Comparison of ENCODE assay signal across 1 cellular context in genomic region chr5:1106385-1107166, GRCh38.
TF ChIP-seq lines count a peak whose summit lies in the region.

No MANE protein-coding gene starts in this region.

TF ChIP-seq in K562, 482 proteins besides CTCF, POLR2A, EP300 and RAD21 (continued from another document):
- TF ChIP-seq E2F1 (CRISPR knock-in tag; IDR thresholded peaks at IDR 0.05), result no peak
- TF ChIP-seq, protein P1, sequence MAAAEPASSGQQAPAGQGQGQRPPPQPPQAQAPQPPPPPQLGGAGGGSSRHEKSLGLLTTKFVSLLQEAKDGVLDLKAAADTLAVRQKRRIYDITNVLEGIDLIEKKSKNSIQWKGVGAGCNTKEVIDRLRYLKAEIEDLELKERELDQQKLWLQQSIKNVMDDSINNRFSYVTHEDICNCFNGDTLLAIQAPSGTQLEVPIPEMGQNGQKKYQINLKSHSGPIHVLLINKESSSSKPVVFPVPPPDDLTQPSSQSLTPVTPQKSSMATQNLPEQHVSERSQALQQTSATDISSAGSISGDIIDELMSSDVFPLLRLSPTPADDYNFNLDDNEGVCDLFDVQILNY (CRISPR knock-in tag; IDR thresholded peaks at IDR 0.05), result 0 out of 2 replicates have a peak, but pooled peaks have one; percentile 53
- 0 out of 2 replicates have a peak, but pooled peaks have one; percentile 17 for TF ChIP-seq TCF3 (CRISPR knock-in tag; IDR thresholded peaks at IDR 0.05)
- TF ChIP-seq E2F4 (CRISPR knock-in tag; IDR thresholded peaks at IDR 0.05; ENCODE audit: low read depth), result 0 out of 2 replicates have a peak, but pooled peaks have one; percentile 20
- peak; percentile 13 for TF ChIP-seq SMAD1 (IDR thresholded peaks at IDR 0.05; ENCODE audit: low read depth, low read length, partially characterized antibody)
